Comparison of ENCODE assay signal across 13 cellular contexts in the genomic region with DNA sequence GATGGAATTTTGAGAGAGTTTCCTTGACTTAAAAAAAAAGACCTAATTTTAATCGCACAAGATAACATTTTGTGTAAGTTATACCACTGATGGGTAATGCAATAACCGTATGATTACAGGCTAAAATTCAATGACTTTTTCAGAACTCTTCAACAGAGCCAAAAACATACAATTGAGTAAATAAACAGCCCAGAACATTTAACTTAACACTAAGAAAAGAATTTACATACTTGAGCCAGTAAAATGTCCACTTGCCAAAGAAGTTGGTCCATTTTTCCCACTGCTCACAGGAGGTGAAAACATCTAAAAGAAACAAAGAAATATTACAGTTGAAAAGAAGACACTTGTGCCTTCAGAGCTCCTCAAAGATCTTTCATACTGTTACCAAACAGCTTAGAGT. TPM values are rescaled to one million over a fixed set of nuclear protein-coding genes. Genes with fewer than 3 reads are reported as not detected.
DNase-seq lines count a peak whose midpoint lies in the region; ATAC-seq, FAIRE-seq and TF ChIP-seq lines count a peak whose summit lies in the region.
"Had no signal": no experiment of that assay in that cellular context is flagged by ENCODE, and none has a peak within 500 bp of the region (broad histone marks: within the 10 kb centered on the region; RNA-seq: fewer than 3 reads in every experiment).

No MANE protein-coding gene starts in this region.

- H3K79me2 ChIP-seq in GM23248 (ENCODE audit: insufficient read depth) (peaks cover 86% of the 10 kb centered on the region), K562 (ENCODE audit: control insufficient read depth, insufficient read depth, low read length) (peaks cover 44% of the 10 kb centered on the region)

- no peak for TF ChIP-seq EP300 in K562 (IDR thresholded peaks at IDR 0.05; ENCODE audit: low read length)

- in situ Hi-C loops in GM23248 (cut with MboI), result loop anchor here (10.0 kb wide), 2 partner anchors 270 to 990 kb away; no protein-coding TSS in a partner anchor
- in situ Hi-C loops in K562 (cut with MboI), result no loop called here

- TF ChIP-seq CTCF in K562 (IDR thresholded peaks at IDR 0.05 in 2 of 3, conservative IDR thresholded peaks at IDR 0.05 in 1 of 3; ENCODE audit: insufficient read depth in 2 of 3, low read depth in 1 of 3, low read length in 3 of 3), result no peak
- TF ChIP-seq CTCF in left lung (IDR thresholded peaks at IDR 0.05), result no peak
- TF ChIP-seq CTCF in mucosa of descending colon (IDR thresholded peaks at IDR 0.05), result no peak

- peaks cover 18% of the 10 kb centered on the region for H3F3A ChIP-seq in GM23248 (ENCODE audit: insufficient read depth)

- H3K9me2 ChIP-seq in GM23248 (ENCODE audit: insufficient read depth), result no peaks in the 10 kb centered on the region

- BruUV-seq in K562 (replicated peaks; lab: Mats Ljungman, UMichigan), result no TSS peak

- H3K4me3 Mint-ChIP-seq in stimulated activated memory B cell treated with anti-CD40 and anti-IgM and Interleukin-4, amounts not matched to agents 10 μg/mL and 1 μg/mL and 100 μg/mL, for 72 hours, result peak overlapping the region; percentile 3

- TF ChIP-seq RAD21 in K562 (CRISPR knock-in tag; conservative IDR thresholded peaks at IDR 0.05 in 1 of 2, IDR thresholded peaks at IDR 0.05 in 1 of 2), result no peak

- H3K4me2 ChIP-seq in GM23248 (ENCODE audit: unreplicated experiment) (peak overlapping the region; percentile 91), K562 (ENCODE audit: insufficient read depth, low read length) (peak overlapping the region; percentile 77; the same call in 1 of the 2 replicates)

- no peaks in the 10 kb centered on the region for H3K36me3 Mint-ChIP-seq in stimulated activated memory B cell treated with anti-CD40 and anti-IgM and Interleukin-4, amounts not matched to agents 10 μg/mL and 1 μg/mL and 100 μg/mL, for 72 hours

- no peaks in the 10 kb centered on the region for H3K9me3 Mint-ChIP-seq in stimulated activated memory B cell treated with anti-CD40 and anti-IgM and Interleukin-4, amounts not matched to agents 10 μg/mL and 1 μg/mL and 100 μg/mL, for 72 hours
- H3K9me3 Mint-ChIP-seq: T-cell had no signal

- intact Hi-C loops in K562 (cut with micrococcal nuclease) (loop anchor here (5.0 kb wide), 1 partner anchor 63 kb away; no protein-coding TSS in a partner anchor), left lung (cut with DNase I) (loop anchor here in 1 of 2 donors (5.0 kb wide), 1 partner anchor 163 kb away; no protein-coding TSS in a partner anchor), mucosa of descending colon (cut with DNase I, micrococcal nuclease) (loop anchor here (10.0 kb wide), 1 partner anchor 160 kb away; no protein-coding TSS in a partner anchor)

- POLR2A ChIA-PET in K562 (lab: Yijun Ruan, JAX), result no interaction called here

- 25 to 30% methylated on average over 2 of the region's 2 CpGs for WGBS in GM23248 (ENCODE audit: low coverage in 1 of 2, low lambda C conversion rate in 2 of 2, missing lambda C conversion rate in 2 of 2), 2 experiments
- WGBS in K562 (ENCODE audit: insufficient coverage, low coverage, missing lambda C conversion rate), result 0% methylated on average over 1 of the region's 2 CpGs

- DNase-seq in GM23248 (no peak), K562 (ENCODE audit: extremely low read depth in 1 of 4, low spot score in 3 of 4) (no peak), left lung (no peak), DMS53 treated with DMSO at 0.1 percent for 48 hours (lab: John Stamatoyannopoulos, UW; ENCODE audit: unreplicated experiment) (no peak), mucosa of descending colon (no peak), H4 (ENCODE audit: low spot score) (no peak)
- DNase-seq: DMS79 treated with DMSO at 0.1 percent for 48 hours, kidney glomerular epithelial cell, NCI-H524, T-cell had no signal

- H3K27me3 ChIP-seq in GM23248 (replicated peaks; ENCODE audit: insufficient read depth) (no peaks in the 10 kb centered on the region), K562 (ENCODE audit: control insufficient read depth in 2 of 2, insufficient read depth in 2 of 2, low read length in 2 of 2) (no peaks in the 10 kb centered on the region), left lung (no peaks in the 10 kb centered on the region)

- peak overlapping the region; percentile 88 for H3K27ac ChIP-seq in GM23248
- H3K27ac ChIP-seq in K562 (ENCODE audit: extremely low read depth, low read depth, low read length), result no peak overlapping the region; the same call in 2 of the 3 replicates
- peak overlapping the region; percentile 86 to 91 for H3K27ac ChIP-seq in left lung

- FAIRE-seq in K562 (lab: Jason Lieb, UNC), result no peak
- FAIRE-seq: colon had no signal

- no peak overlapping the region for H3K27ac Mint-ChIP-seq in stimulated activated memory B cell treated with anti-CD40 and anti-IgM and Interleukin-4, amounts not matched to agents 10 μg/mL and 1 μg/mL and 100 μg/mL, for 72 hours
- H3K27ac Mint-ChIP-seq: T-cell had no signal

- peaks cover 6% of the 10 kb centered on the region for H3K27me3 Mint-ChIP-seq in stimulated activated memory B cell treated with anti-CD40 and anti-IgM and Interleukin-4, amounts not matched to agents 10 μg/mL and 1 μg/mL and 100 μg/mL, for 72 hours

- peaks cover 28% of the 10 kb centered on the region for H3K4me1 ChIP-seq in GM23248 (ENCODE audit: insufficient read depth)
- H3K4me1 ChIP-seq in K562 (replicated peaks in 1 of 2; ENCODE audit: control insufficient read depth in 2 of 2, insufficient read depth in 2 of 2, low read length in 2 of 2), result peaks cover 1 to 4% of the 10 kb centered on the region in 2 experiments; a peak in 4 of 5 replicates
- peaks cover 0 to 15% of the 10 kb centered on the region in 2 donors for H3K4me1 ChIP-seq in left lung
- H3K4me1 ChIP-seq in mucosa of descending colon (ENCODE audit: low read depth), result no peaks in the 10 kb centered on the region

- no peaks in the 10 kb centered on the region for H3K9me1 ChIP-seq in K562 (ENCODE audit: control insufficient read depth, insufficient read depth, low read length)

- no peaks in the 10 kb centered on the region; the same call in 1 of the 2 replicates for H3K36me3 ChIP-seq in GM23248 (ENCODE audit: low read depth)
- peaks cover 4% of the 10 kb centered on the region; the same call in 1 of the 3 replicates for H3K36me3 ChIP-seq in K562 (ENCODE audit: control insufficient read depth, insufficient read depth, low read length)
- H3K36me3 ChIP-seq in left lung, result no peaks in the 10 kb centered on the region
- no peaks in the 10 kb centered on the region for H3K36me3 ChIP-seq in mucosa of descending colon (ENCODE audit: low read depth)

- CTCF ChIA-PET in K562 (lab: Yijun Ruan, JAX; ENCODE audit: low intra/inter-chr PET ratio), result no interaction called here

- H2AFZ ChIP-seq in GM23248, result peak overlapping the region; percentile 81
- no peak overlapping the region; the same call in 1 of the 2 replicates for H2AFZ ChIP-seq in K562 (ENCODE audit: low read depth, low read length)

- H3K4me1 Mint-ChIP-seq in stimulated activated memory B cell treated with anti-CD40 and anti-IgM and Interleukin-4, amounts not matched to agents 10 μg/mL and 1 μg/mL and 100 μg/mL, for 72 hours, result peaks cover 33% of the 10 kb centered on the region

- H3K9me3 ChIP-seq in GM23248 (ENCODE audit: low read depth) (no peaks in the 10 kb centered on the region), K562 (replicated peaks; ENCODE audit: control insufficient read depth, insufficient read depth, low read depth, low read length) (no peaks in the 10 kb centered on the region), left lung (no peaks in the 10 kb centered on the region), mucosa of descending colon (no peaks in the 10 kb centered on the region)

- ATAC-seq in K562 (no peak), left lung (no peak), HG03469 (IDR thresholded peaks at IDR 0.05; ENCODE audit: unreplicated experiment) (no peak), mucosa of descending colon (no peak)
- ATAC-seq in stimulated activated memory B cell treated with anti-CD40 and anti-IgM and Interleukin-4, amounts not matched to agents 10 μg/mL and 1 μg/mL and 100 μg/mL, for 72 hours, result no peak
- ATAC-seq: T-cell had no signal

- no peak for TF ChIP-seq POLR2A in K562 (conservative IDR thresholded peaks at IDR 0.05)

- H3K9ac ChIP-seq in GM23248, result peak overlapping the region; percentile 89
- peak overlapping the region in 1 of 2 experiments; percentile 39; a peak in 2 of 4 replicates for H3K9ac ChIP-seq in K562 (ENCODE audit: insufficient read depth in 1 of 2, low read depth in 2 of 2, low read length in 2 of 2)

- H3K4me3 ChIP-seq in GM23248 (peak overlapping the region; percentile 88), K562 (peak overlapping the region; percentile 30; the same call in 1 of the 2 replicates), left lung (peak overlapping the region; percentile 56 to 61), mucosa of descending colon (no peak overlapping the region)

- no peaks in the 10 kb centered on the region for H4K20me1 ChIP-seq in GM23248 (ENCODE audit: insufficient read depth)
- H4K20me1 ChIP-seq in K562 (replicated peaks; ENCODE audit: control insufficient read depth, insufficient read depth, low read length), result no peaks in the 10 kb centered on the region

RNA-seq across cellular contexts. Expression of a gene that starts 2.9 kb away (rescaled TPM):
- total RNA-seq in GM23248 (2014; rRNA removed; shearing (Covaris generic)), result 54.5 and 60.7 TPM in 2 replicates
- polyA plus RNA-seq in GM23248 (2016; fragmentation: Nextera tagmentation; extraction: Ambion mirVana) (59.3 and 60.2 TPM in 2 replicates), K562 (2011; rRNA removed) (19.2 and 19.4 TPM in 2 replicates), K562 (2014; fragmentation: Illumina TruSeq; extraction: Trizol) (10.8 and 15.2 TPM in 2 replicates), K562 (2014; fragmentation: Nextera tagmentation; extraction: Ambion mirVana) (10 to 100 TPM in 1 of 2 experiments, 1 to 10 TPM in 1; 4.8 to 10.0 TPM), K562 (2014; rRNA removed) (8.4 and 8.6 TPM in 2 replicates)
- 45.5 and 85.0 TPM in 2 replicates for total RNA-seq in K562 (2011; cell fraction: chromatin; rRNA removed; ENCODE audit: low replicate concordance)
- 14.8 and 17.6 TPM in 2 replicates for total RNA-seq in K562 (2011; cell fraction: nucleolus; rRNA removed)
- total RNA-seq in K562 (2011; cell fraction: nucleoplasm; rRNA removed), result 40.0 and 62.5 TPM in 2 replicates
- total RNA-seq in K562 (2014; rRNA removed) (10.7 and 14.3 TPM in 2 replicates), K562 (2014; rRNA removed; fragmentation: Illumina TruSeq; extraction: Trizol) (19.4 and 21.8 TPM in 2 replicates), K562 (2015; rRNA removed; fragmentation: Illumina TruSeq; extraction: Trizol) (17.8 and 18.2 TPM in 2 replicates), K562 (2021) (22.9 and 24.7 TPM in 2 replicates), left lung (100 to 1,000 TPM in 1 of 2 donors, 10 to 100 TPM in 1; 99.1 to 102 TPM), mucosa of descending colon (10 to 100 TPM; 20.7 to 88.2 (median 24.6) TPM)
- 12.0 and 16.7 TPM in 2 replicates for polyA plus RNA-seq in K562 (2011; cell fraction: cytosol; rRNA removed)
- polyA plus RNA-seq in K562 (2011; cell fraction: nucleus; rRNA removed), result 25.4 and 32.0 TPM in 2 replicates
- polyA plus RNA-seq in K562 (2012), result 10.3 and 11.8 TPM in 2 replicates
- 53.3 and 60.8 TPM in 2 replicates for polyA minus RNA-seq in K562 (2011; rRNA and poly(A)+ RNA removed)
- 13.0 and 18.2 TPM in 2 replicates for polyA minus RNA-seq in K562 (2011; cell fraction: cytosol; rRNA and poly(A)+ RNA removed)
- polyA minus RNA-seq in K562 (2011; cell fraction: nucleus; rRNA and poly(A)+ RNA removed), result 39.3 and 82.2 TPM in 2 replicates
- 17.1 and 30.7 TPM in 2 replicates for total RNA-seq in H4 (2014; rRNA removed; shearing (Covaris generic))
